ENCODE assay signal across 15 cellular contexts in the genomic region with DNA sequence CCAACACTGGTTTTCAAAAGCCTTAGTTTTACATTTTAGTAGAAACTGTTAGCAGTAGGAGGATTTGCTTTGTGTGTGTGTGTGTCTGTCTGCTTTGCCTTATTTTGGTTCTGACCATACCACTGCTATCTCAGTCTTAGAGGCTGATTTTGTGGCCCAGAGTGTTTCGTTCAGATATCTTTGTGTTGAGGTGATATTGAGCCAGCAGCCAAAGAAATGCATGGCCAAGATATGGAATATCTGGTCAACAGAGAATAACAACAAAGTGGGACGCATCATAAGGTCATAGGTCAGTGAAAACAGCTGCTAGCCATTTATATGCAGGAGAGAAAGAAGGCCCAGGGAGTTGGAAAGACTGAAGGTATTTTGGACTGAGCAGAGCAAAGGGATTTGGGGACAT. TPM values are rescaled to one million over a fixed set of nuclear protein-coding genes. Genes with fewer than 3 reads are reported as not detected.
A peak's percentile ranks its signal among the peaks of the same experiment; 100 is the strongest.
DNase-seq lines count a peak whose midpoint lies in the region; ATAC-seq and TF ChIP-seq lines count a peak whose summit lies in the region.
"Had no signal": no experiment of that assay in that cellular context is flagged by ENCODE, and none has a peak within 500 bp of the region (broad histone marks: within the 10 kb centered on the region; RNA-seq: fewer than 3 reads in every experiment).

No MANE protein-coding gene starts in this region.

- H4K8ac ChIP-seq in mesenchymal stem cell (ENCODE audit: low read length) = no peak overlapping the region

- H3K4me1 Mint-ChIP-seq in endodermal cell = peaks cover 25% of the 10 kb centered on the region

- ATAC-seq in RWPE2 (ENCODE audit: low read depth) = no peak
- ATAC-seq: GM12878, sciatic nerve had no signal

- H3K4me3 Mint-ChIP-seq in endodermal cell = no peak overlapping the region
- H3K4me3 Mint-ChIP-seq: activated naive CD4-positive, alpha-beta T cell treated with anti-CD3 and anti-CD28 coated beads for 36 hours; dendritic cell treated with granulocyte-macrophage colony-stimulating factor and Interleukin-4, amounts not matched to agents 40 ng/mL and 50 ng/mL, for 4 days had no signal

- TF ChIP-seq EP300 in suprapubic skin (IDR thresholded peaks at IDR 0.05) = no peak

- H3K9me3 Mint-ChIP-seq in endodermal cell = no peaks in the 10 kb centered on the region
- H3K9me3 Mint-ChIP-seq: activated naive CD4-positive, alpha-beta T cell treated with anti-CD3 and anti-CD28 coated beads for 36 hours; dendritic cell treated with granulocyte-macrophage colony-stimulating factor and Interleukin-4, amounts not matched to agents 40 ng/mL and 50 ng/mL, for 4 days had no signal

- DNase-seq in RWPE2 (ENCODE audit: low spot score) (no peak), endodermal cell (no peak), mesenchymal stem cell (no peak), suprapubic skin (ENCODE audit: low spot score in 2 of 2) (no peak), GM13977 (ENCODE audit: low spot score) (no peak), NCI-H446 treated with DMSO at 0.1 percent for 48 hours (lab: John Stamatoyannopoulos, UW) (no peak), ascending aorta (ENCODE audit: low spot score in 2 of 2) (no peak)
- DNase-seq: activated naive CD4-positive, alpha-beta T cell treated with anti-CD3 and anti-CD28 coated beads for 36 hours; activated T-cell treated with anti-CD3 and anti-CD28 coated beads for 4 hours; glutamatergic neuron; NCI-H1092 treated with DMSO at 0.1 percent for 48 hours; NCI-H748 treated with DMSO at 0.1 percent for 48 hours had no signal

- peak overlapping the region; percentile 92 for H3K27ac ChIP-seq in RWPE2 (ENCODE audit: poor library complexity, severe bottlenecking)
- no peak overlapping the region for H3K27ac ChIP-seq in endodermal cell (ENCODE audit: low read depth, low read length)
- no peak overlapping the region for H3K27ac ChIP-seq in mesenchymal stem cell (ENCODE audit: low read length, poor library complexity, severe bottlenecking)
- H3K27ac ChIP-seq in suprapubic skin = peak overlapping the region; percentile 96
- no peak overlapping the region for H3K27ac ChIP-seq in ascending aorta

- H3K23ac ChIP-seq in mesenchymal stem cell (ENCODE audit: low read length in 2 of 2) = no peak overlapping the region

- H3K14ac ChIP-seq in mesenchymal stem cell (ENCODE audit: low read length in 2 of 2) = no peak overlapping the region

- H3K18ac ChIP-seq in mesenchymal stem cell (ENCODE audit: low read depth in 1 of 2, low read length in 2 of 2) = no peak overlapping the region

- H3K36me3 Mint-ChIP-seq in endodermal cell (ENCODE audit: low read depth) = peaks cover 4% of the 10 kb centered on the region

- H2AK5ac ChIP-seq in mesenchymal stem cell (ENCODE audit: low read length, severe bottlenecking) = no peak overlapping the region

- H2BK120ac ChIP-seq in mesenchymal stem cell (ENCODE audit: low read depth, low read length) = no peak overlapping the region

- H3K4me1 ChIP-seq in RWPE2 (ENCODE audit: insufficient read depth, poor library complexity, severe bottlenecking) (peaks cover 23% of the 10 kb centered on the region), endodermal cell (ENCODE audit: control insufficient read depth, insufficient read depth, low read length) (peaks cover 7% of the 10 kb centered on the region), mesenchymal stem cell (ENCODE audit: control insufficient read depth, insufficient read depth, low read depth, low read length) (no peaks in the 10 kb centered on the region), suprapubic skin (peaks cover 75% of the 10 kb centered on the region), ascending aorta (peaks cover 0 to 4% of the 10 kb centered on the region in 2 donors)

- H2AFZ ChIP-seq in mesenchymal stem cell (ENCODE audit: low read depth, low read length) = no peak overlapping the region

- H3K4me3 ChIP-seq in RWPE2 (ENCODE audit: severe bottlenecking) = peak overlapping the region; percentile 39
- peak overlapping the region; percentile 46 for H3K4me3 ChIP-seq in endodermal cell (ENCODE audit: low read length)
- H3K4me3 ChIP-seq in mesenchymal stem cell (ENCODE audit: insufficient read depth in 1 of 2, low read depth in 1 of 2, low read length in 2 of 2) = no peak overlapping the region
- peak overlapping the region; percentile 32 for H3K4me3 ChIP-seq in suprapubic skin
- H3K4me3 ChIP-seq in ascending aorta = no peak overlapping the region
- H3K4me3 ChIP-seq: GM12878 had no signal

- H2BK5ac ChIP-seq in mesenchymal stem cell (ENCODE audit: low read depth, low read length, poor library complexity, severe bottlenecking) = no peak overlapping the region

- in situ Hi-C loops in GM13977 (cut with MboI; ENCODE audit: low pct_unique_long_range_greater_than_20kb, low sequenced_read_pairs, unreplicated experiment) = no loop called here

- no peaks in the 10 kb centered on the region for H3K79me1 ChIP-seq in mesenchymal stem cell (replicated peaks; ENCODE audit: low read length, poor library complexity, severe bottlenecking)

- TF ChIP-seq CTCF in RWPE2 (IDR thresholded peaks at IDR 0.05; ENCODE audit: poor library complexity, severe bottlenecking) = no peak
- no peak for TF ChIP-seq CTCF in endodermal cell (conservative IDR thresholded peaks at IDR 0.05)
- no peak for TF ChIP-seq CTCF in suprapubic skin (IDR thresholded peaks at IDR 0.05)
- TF ChIP-seq CTCF in GM13977 (IDR thresholded peaks at IDR 0.05; ENCODE audit: extremely low read depth, insufficient read depth, missing control alignments) = no peak
- TF ChIP-seq CTCF in ascending aorta (IDR thresholded peaks at IDR 0.05) = no peak

- H3K4me2 ChIP-seq in mesenchymal stem cell (ENCODE audit: low read length, poor library complexity, severe bottlenecking) = no peak overlapping the region

- H2BK15ac ChIP-seq in mesenchymal stem cell (ENCODE audit: low read depth, poor library complexity, severe bottlenecking) = no peak overlapping the region

- H3K27me3 ChIP-seq in RWPE2 (ENCODE audit: insufficient read depth, poor library complexity, severe bottlenecking) = no peaks in the 10 kb centered on the region
- no peaks in the 10 kb centered on the region for H3K27me3 ChIP-seq in endodermal cell (ENCODE audit: control insufficient read depth, insufficient read depth, low read length, poor library complexity, severe bottlenecking)
- no peaks in the 10 kb centered on the region for H3K27me3 ChIP-seq in mesenchymal stem cell (ENCODE audit: control insufficient read depth in 1 of 2, insufficient read depth in 1 of 2, low read length in 2 of 2)
- H3K27me3 ChIP-seq in suprapubic skin = no peaks in the 10 kb centered on the region
- no peaks in the 10 kb centered on the region for H3K27me3 ChIP-seq in ascending aorta

- H2BK12ac ChIP-seq in mesenchymal stem cell (ENCODE audit: low read length in 2 of 2) = no peak overlapping the region

- TF ChIP-seq POLR2A in suprapubic skin (IDR thresholded peaks at IDR 0.05) = no peak

- 65 to 84% methylated on average over 2 of the region's 2 CpGs for WGBS in endodermal cell (ENCODE audit: insufficient coverage in 1 of 2, insufficient read length in 1 of 2), 2 experiments
- WGBS in mesenchymal stem cell = 54% methylated on average over 2 of the region's 2 CpGs
- 68% methylated on average over 2 of the region's 2 CpGs for WGBS in suprapubic skin

- H4K91ac ChIP-seq in mesenchymal stem cell (ENCODE audit: low read length) = no peak overlapping the region

- no peaks in the 10 kb centered on the region for H3K9me3 ChIP-seq in RWPE2 (ENCODE audit: severe bottlenecking)
- no peaks in the 10 kb centered on the region for H3K9me3 ChIP-seq in endodermal cell (ENCODE audit: control insufficient read depth, low read length)
- no peaks in the 10 kb centered on the region for H3K9me3 ChIP-seq in mesenchymal stem cell (ENCODE audit: control insufficient read depth, low read length)
- no peaks in the 10 kb centered on the region for H3K9me3 ChIP-seq in suprapubic skin
- H3K9me3 ChIP-seq in ascending aorta = no peaks in the 10 kb centered on the region

- peaks cover 12% of the 10 kb centered on the region; the same call in 1 of the 2 replicates for H3K36me3 ChIP-seq in RWPE2 (ENCODE audit: low read depth)
- H3K36me3 ChIP-seq in endodermal cell (ENCODE audit: control insufficient read depth, insufficient read depth, low read length) = no peaks in the 10 kb centered on the region
- H3K36me3 ChIP-seq in mesenchymal stem cell (ENCODE audit: control insufficient read depth in 1 of 2, insufficient read depth in 2 of 2, low read depth in 1 of 2, low read length in 2 of 2) = no peaks in the 10 kb centered on the region
- no peaks in the 10 kb centered on the region for H3K36me3 ChIP-seq in suprapubic skin
- H3K36me3 ChIP-seq in ascending aorta = no peaks in the 10 kb centered on the region

- no peaks in the 10 kb centered on the region for H3K27me3 Mint-ChIP-seq in endodermal cell (ENCODE audit: insufficient read depth)
- H3K27me3 Mint-ChIP-seq: dendritic cell treated with granulocyte-macrophage colony-stimulating factor and Interleukin-4, amounts not matched to agents 40 ng/mL and 50 ng/mL, for 4 days had no signal

- H3K9ac ChIP-seq in endodermal cell (ENCODE audit: extremely low read depth, low read length, poor library complexity, severe bottlenecking) (no peak overlapping the region), mesenchymal stem cell (ENCODE audit: low read length) (peak overlapping the region; percentile 51)

- intact Hi-C loops in ascending aorta (cut with DNase I) = no loop called here

- H3K4ac ChIP-seq in mesenchymal stem cell (ENCODE audit: low read depth in 1 of 2, low read length in 2 of 2) = no peak overlapping the region

- H3K27ac Mint-ChIP-seq in endodermal cell = peak overlapping the region; percentile 37
- H3K27ac Mint-ChIP-seq: activated naive CD4-positive, alpha-beta T cell treated with anti-CD3 and anti-CD28 coated beads for 36 hours; dendritic cell treated with granulocyte-macrophage colony-stimulating factor and Interleukin-4, amounts not matched to agents 40 ng/mL and 50 ng/mL, for 4 days had no signal

RNA-seq across cellular contexts. Expression of gene KIAA1217, which starts 47.7 kb away (rescaled TPM):
- total RNA-seq in endodermal cell (10 to 100 TPM; 25.4 to 27.2 TPM), suprapubic skin (100 to 1,000 TPM in 1 of 4 donors, 10 to 100 TPM in 3; 59.2 to 109 (median 72.1) TPM), ascending aorta (13.0 TPM)
- 9.4 TPM for polyA plus RNA-seq in endodermal cell (2013, experiment 1 of 2)
- 10.4 TPM for polyA plus RNA-seq in endodermal cell (2013, experiment 2 of 2)
- polyA plus RNA-seq in mesenchymal stem cell (2013, experiment 1 of 2) = 2.4 TPM
- 2.3 TPM for polyA plus RNA-seq in mesenchymal stem cell (2013, experiment 2 of 2)

Comparison
In these comparisons a context has a peak if more than half of its experiments do, and no peak if none do; other contexts are left out.
1. H3K27ac ChIP-seq: peak in RWPE2 (single experiment) and suprapubic skin (single experiment); none in endodermal cell (single experiment), mesenchymal stem cell (single experiment) and ascending aorta (0 of 2).
2. H3K4me3 ChIP-seq: peak in RWPE2 (single experiment), endodermal cell (single experiment) and suprapubic skin (single experiment); none in mesenchymal stem cell (0 of 2) and ascending aorta (0 of 2).